Comparison of ENCODE assay signal across 1 cellular context in the genomic region with DNA sequence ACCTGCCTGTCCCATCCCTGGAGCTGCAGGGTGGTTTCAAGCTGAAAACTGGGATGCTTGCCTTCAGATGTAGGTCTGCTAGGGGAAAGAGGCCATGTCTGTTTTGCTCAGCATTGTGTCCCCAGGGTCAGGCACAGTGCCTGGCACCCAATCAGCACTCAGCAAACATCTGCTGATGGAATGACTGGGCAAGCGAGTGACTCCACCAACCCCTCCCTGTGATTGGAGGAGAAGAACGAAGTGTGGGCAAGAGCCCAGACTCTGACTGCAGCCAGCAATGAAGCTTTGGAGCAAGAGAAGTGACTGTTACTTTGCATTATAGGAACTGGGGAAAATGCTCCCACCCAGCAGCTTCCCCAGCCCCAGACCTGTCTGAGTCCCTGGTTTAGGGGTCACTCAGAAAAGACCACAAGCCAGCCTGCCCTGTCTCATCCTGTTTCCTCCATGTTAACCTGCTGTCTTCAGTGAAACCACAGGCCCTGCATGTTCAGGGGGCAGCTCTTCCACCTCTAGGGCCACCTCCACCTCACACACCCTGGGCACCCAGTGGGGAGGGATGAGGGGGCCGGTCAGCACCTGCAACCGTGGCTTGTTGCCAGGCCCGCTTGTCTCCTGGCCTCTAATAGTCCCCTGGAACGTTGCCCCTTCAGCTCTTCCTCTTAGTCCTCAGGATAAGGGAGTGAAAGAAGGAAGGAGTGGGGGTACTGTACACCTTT.
TF ChIP-seq lines count a peak whose summit lies in the region.

No MANE protein-coding gene starts in this region.

TF ChIP-seq in WTC11, 78 proteins besides CTCF, POLR2A, EP300 and RAD21 (continued from another document):
- TF ChIP-seq, protein P1, sequence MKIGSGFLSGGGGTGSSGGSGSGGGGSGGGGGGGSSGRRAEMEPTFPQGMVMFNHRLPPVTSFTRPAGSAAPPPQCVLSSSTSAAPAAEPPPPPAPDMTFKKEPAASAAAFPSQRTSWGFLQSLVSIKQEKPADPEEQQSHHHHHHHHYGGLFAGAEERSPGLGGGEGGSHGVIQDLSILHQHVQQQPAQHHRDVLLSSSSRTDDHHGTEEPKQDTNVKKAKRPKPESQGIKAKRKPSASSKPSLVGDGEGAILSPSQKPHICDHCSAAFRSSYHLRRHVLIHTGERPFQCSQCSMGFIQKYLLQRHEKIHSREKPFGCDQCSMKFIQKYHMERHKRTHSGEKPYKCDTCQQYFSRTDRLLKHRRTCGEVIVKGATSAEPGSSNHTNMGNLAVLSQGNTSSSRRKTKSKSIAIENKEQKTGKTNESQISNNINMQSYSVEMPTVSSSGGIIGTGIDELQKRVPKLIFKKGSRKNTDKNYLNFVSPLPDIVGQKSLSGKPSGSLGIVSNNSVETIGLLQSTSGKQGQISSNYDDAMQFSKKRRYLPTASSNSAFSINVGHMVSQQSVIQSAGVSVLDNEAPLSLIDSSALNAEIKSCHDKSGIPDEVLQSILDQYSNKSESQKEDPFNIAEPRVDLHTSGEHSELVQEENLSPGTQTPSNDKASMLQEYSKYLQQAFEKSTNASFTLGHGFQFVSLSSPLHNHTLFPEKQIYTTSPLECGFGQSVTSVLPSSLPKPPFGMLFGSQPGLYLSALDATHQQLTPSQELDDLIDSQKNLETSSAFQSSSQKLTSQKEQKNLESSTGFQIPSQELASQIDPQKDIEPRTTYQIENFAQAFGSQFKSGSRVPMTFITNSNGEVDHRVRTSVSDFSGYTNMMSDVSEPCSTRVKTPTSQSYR (CRISPR knock-in tag; IDR thresholded peaks at IDR 0.05): no peak
- TF ChIP-seq RORB (CRISPR knock-in tag; IDR thresholded peaks at IDR 0.05) (no peak), NFE2L1 (CRISPR knock-in tag; IDR thresholded peaks at IDR 0.05) (no peak), OVOL2 (CRISPR knock-in tag; IDR thresholded peaks at IDR 0.05; ENCODE audit: borderline replicate concordance) (no peak), GTF2I (CRISPR knock-in tag; conservative IDR thresholded peaks at IDR 0.05) (no peak), ZNF396 (CRISPR knock-in tag; IDR thresholded peaks at IDR 0.05; ENCODE audit: borderline replicate concordance) (no peak), CREB1 (CRISPR knock-in tag; IDR thresholded peaks at IDR 0.05) (no peak)
- TF ChIP-seq, protein P2, sequence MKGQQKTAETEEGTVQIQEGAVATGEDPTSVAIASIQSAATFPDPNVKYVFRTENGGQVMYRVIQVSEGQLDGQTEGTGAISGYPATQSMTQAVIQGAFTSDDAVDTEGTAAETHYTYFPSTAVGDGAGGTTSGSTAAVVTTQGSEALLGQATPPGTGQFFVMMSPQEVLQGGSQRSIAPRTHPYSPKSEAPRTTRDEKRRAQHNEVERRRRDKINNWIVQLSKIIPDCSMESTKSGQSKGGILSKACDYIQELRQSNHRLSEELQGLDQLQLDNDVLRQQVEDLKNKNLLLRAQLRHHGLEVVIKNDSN (CRISPR knock-in tag; IDR thresholded peaks at IDR 0.05): no peak
